Comparison of ENCODE assay signal across 1 cellular context in genomic region chr12:56120158-56120846, GRCh38.
TF ChIP-seq lines count a peak whose summit lies in the region.

No MANE protein-coding gene starts in this region.

TF ChIP-seq in HepG2, 621 proteins besides CTCF, POLR2A, EP300 and RAD21:
- TF ChIP-seq MAFK (conservative IDR thresholded peaks at IDR 0.05 in 1 of 2, IDR thresholded peaks at IDR 0.05 in 1 of 2; ENCODE audit: low read length in 2 of 2) (peak; percentile 31 to 57; a peak in 3 of 4 replicates), ZBTB38 (CRISPR knock-in tag; IDR thresholded peaks at IDR 0.05) (peak; percentile 13; the same call in 1 of the 2 replicates), MAFF (IDR thresholded peaks at IDR 0.05; ENCODE audit: low read depth, low read length) (peak; percentile 37; the same call in 1 of the 2 replicates), KLF11 (CRISPR knock-in tag; IDR thresholded peaks at IDR 0.05) (no peak)
- TF ChIP-seq, protein P1, sequence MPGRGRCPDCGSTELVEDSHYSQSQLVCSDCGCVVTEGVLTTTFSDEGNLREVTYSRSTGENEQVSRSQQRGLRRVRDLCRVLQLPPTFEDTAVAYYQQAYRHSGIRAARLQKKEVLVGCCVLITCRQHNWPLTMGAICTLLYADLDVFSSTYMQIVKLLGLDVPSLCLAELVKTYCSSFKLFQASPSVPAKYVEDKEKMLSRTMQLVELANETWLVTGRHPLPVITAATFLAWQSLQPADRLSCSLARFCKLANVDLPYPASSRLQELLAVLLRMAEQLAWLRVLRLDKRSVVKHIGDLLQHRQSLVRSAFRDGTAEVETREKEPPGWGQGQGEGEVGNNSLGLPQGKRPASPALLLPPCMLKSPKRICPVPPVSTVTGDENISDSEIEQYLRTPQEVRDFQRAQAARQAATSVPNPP (CRISPR knock-in tag; IDR thresholded peaks at IDR 0.05), result no peak
